2 cellular contexts compared by ENCODE assay signal in the genomic region with DNA sequence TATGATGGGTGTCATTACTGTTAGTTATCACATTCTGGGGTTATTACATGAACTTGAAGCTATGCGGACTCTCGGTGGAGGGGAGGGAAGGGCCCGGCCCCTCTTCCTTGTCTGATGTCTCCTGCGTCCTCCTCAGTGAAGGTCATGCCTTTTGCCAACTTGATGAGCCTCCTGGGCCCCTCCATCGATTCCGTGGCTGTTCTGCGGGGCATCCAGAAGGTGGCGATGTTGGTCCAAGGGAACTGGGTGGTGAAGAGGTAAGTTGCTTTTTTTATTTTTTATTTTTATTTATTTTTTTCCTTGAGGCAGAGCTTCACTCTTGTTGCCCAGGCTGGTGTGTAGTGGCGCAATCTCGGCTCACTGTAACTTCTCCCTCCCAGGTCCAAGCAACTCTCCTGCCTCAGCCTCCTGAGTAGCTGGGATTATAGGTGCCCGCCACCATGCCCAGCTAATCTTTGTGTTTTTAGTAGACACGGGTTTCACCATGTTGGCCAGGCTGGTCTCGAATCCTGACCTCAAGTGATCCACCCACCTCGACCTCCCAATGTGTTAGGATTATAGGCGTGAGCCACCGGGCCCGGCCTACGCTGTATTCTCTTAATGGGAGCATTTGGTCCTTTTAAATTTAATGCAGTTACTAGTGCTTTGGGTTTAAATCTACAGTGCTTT.
A peak's percentile ranks its signal among the peaks of the same experiment; 100 is the strongest.
TF ChIP-seq lines count a peak whose summit lies in the region.

No MANE protein-coding gene starts in this region.

TF ChIP-seq in A549, 52 proteins besides CTCF, POLR2A, EP300 and RAD21:
- TF ChIP-seq KDM5A (IDR thresholded peaks at IDR 0.05) (no peak), SMC3 (IDR thresholded peaks at IDR 0.05) (peak; percentile 36; the same call in 1 of the 3 replicates)

TF ChIP-seq in HepG2, 621 proteins besides CTCF, POLR2A, EP300 and RAD21:
- TF ChIP-seq ZNF891 (CRISPR knock-in tag; IDR thresholded peaks at IDR 0.05) (no peak), RBM22 (optimal IDR thresholded peaks at IDR 0.05; ENCODE audit: low read length) (peak; percentile 91), ZNF749 (CRISPR knock-in tag; IDR thresholded peaks at IDR 0.05; ENCODE audit: borderline replicate concordance) (no peak), RXRB (CRISPR knock-in tag; IDR thresholded peaks at IDR 0.05; ENCODE audit: borderline replicate concordance) (no peak), HOXA7 (CRISPR knock-in tag; IDR thresholded peaks at IDR 0.05) (no peak), TFDP1 (CRISPR knock-in tag; IDR thresholded peaks at IDR 0.05; ENCODE audit: borderline replicate concordance) (no peak), NFKB2 (CRISPR knock-in tag; IDR thresholded peaks at IDR 0.05; ENCODE audit: borderline replicate concordance) (no peak), ZFP41 (CRISPR knock-in tag; IDR thresholded peaks at IDR 0.05; ENCODE audit: borderline replicate concordance) (no peak), ZNF678 (CRISPR knock-in tag; IDR thresholded peaks at IDR 0.05) (no peak), HDAC1 (CRISPR knock-in tag; IDR thresholded peaks at IDR 0.05) (peak; percentile 18; the same call in 1 of the 2 replicates), ZNF670 (CRISPR knock-in tag; IDR thresholded peaks at IDR 0.05; ENCODE audit: borderline replicate concordance) (0 out of 2 replicates have a peak, but pooled peaks have one; percentile 50), ZBTB7A (CRISPR knock-in tag; IDR thresholded peaks at IDR 0.05) (no peak), MED13 (CRISPR knock-in tag; IDR thresholded peaks at IDR 0.05) (no peak), TEAD3 (CRISPR knock-in tag; optimal IDR thresholded peaks at IDR 0.05; ENCODE audit: borderline replicate concordance) (peak; percentile 11), ZNF362 (CRISPR knock-in tag; IDR thresholded peaks at IDR 0.05; ENCODE audit: borderline replicate concordance) (no peak), TGIF2 (CRISPR knock-in tag; IDR thresholded peaks at IDR 0.05) (no peak), XRCC5 (optimal IDR thresholded peaks at IDR 0.05; ENCODE audit: low read length) (peak; percentile 76), HNF1B (CRISPR knock-in tag; IDR thresholded peaks at IDR 0.05) (no peak), HOXA3 (CRISPR knock-in tag; IDR thresholded peaks at IDR 0.05) (no peak), STAG1 (CRISPR knock-in tag; IDR thresholded peaks at IDR 0.05) (peak; percentile 69)
- TF ChIP-seq, protein P1, sequence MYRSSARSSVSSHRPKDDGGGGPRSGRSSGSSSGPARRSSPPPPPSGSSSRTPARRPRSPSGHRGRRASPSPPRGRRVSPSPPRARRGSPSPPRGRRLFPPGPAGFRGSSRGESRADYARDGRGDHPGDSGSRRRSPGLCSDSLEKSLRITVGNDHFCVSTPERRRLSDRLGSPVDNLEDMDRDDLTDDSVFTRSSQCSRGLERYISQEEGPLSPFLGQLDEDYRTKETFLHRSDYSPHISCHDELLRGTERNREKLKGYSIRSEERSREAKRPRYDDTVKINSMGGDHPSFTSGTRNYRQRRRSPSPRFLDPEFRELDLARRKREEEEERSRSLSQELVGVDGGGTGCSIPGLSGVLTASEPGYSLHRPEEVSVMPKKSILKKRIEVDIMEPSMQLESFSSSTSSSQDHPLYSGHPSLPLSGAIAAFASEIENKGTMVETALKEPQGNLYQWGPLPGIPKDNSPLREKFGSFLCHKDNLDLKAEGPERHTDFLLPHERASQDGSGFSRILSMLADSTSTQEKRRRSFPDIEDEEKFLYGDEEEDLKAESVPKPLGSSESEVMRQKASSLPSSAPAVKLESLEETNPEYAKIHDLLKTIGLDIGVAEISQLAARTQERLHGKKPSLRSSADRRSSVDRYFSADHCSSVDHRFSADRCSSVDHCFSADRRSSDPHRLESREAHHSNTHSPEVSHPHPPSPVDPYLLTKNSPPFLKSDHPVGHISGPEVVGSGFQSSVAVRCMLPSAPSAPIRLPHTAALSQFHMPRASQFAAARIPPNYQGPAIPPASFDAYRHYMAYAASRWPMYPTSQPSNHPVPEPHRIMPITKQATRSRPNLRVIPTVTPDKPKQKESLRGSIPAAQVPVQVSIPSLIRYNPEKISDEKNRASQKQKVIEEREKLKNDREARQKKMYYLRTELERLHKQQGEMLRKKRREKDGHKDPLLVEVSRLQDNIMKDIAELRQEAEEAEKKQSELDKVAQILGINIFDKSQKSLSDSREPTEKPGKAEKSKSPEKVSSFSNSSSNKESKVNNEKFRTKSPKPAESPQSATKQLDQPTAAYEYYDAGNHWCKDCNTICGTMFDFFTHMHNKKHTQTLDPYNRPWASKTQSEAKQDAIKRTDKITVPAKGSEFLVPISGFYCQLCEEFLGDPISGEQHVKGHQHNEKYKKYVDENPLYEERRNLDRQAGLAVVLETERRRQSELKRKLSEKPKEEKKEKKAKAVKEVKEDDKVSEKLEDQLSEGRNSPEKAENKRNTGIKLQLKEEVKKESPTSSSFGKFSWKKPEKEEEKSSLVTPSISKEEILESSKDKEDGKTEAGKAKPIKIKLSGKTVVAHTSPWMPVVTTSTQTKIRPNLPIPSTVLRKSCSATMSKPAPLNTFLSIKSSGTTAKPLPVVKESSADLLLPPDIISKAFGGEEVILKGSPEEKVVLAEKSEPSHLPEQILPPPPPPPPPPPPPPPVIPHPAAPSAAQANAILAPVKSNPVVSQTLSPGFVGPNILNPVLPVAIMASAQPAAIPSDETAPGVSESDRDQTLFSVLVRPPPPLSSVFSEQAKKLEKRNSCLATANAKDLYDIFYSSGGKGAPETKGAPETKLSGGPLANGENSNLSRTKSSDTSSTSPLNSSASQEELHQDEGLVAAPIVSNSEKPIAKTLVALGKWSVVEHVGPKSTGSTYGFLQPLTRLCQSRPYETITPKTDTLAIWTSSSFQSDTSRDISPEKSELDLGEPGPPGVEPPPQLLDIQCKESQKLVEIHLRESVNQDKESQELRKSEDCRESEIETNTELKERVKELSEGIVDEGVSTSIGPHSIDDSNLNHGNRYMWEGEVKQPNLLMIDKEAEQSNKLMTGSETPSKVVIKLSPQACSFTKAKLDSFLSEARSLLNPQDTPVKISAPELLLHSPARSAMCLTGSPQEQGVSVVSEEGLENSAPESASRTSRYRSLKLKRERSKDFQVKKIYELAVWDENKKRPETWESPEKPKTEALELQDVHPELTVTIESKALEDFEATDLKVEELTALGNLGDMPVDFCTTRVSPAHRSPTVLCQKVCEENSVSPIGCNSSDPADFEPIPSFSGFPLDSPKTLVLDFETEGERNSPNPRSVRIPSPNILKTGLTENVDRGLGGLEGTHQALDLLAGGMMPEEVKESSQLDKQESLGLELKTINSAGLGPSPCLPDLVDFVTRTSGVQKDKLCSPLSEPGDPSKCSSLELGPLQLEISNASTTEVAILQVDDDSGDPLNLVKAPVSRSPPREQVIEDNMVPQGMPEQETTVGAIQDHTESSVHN (CRISPR knock-in tag; IDR thresholded peaks at IDR 0.05), result 0 out of 2 replicates have a peak, but pooled peaks have one; percentile 15
- TF ChIP-seq, protein P2, sequence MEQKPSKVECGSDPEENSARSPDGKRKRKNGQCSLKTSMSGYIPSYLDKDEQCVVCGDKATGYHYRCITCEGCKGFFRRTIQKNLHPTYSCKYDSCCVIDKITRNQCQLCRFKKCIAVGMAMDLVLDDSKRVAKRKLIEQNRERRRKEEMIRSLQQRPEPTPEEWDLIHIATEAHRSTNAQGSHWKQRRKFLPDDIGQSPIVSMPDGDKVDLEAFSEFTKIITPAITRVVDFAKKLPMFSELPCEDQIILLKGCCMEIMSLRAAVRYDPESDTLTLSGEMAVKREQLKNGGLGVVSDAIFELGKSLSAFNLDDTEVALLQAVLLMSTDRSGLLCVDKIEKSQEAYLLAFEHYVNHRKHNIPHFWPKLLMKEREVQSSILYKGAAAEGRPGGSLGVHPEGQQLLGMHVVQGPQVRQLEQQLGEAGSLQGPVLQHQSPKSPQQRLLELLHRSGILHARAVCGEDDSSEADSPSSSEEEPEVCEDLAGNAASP (CRISPR knock-in tag; IDR thresholded peaks at IDR 0.05; ENCODE audit: borderline replicate concordance), result no peak
